ENCODE assay signal across 1 cellular context in the genomic region with DNA sequence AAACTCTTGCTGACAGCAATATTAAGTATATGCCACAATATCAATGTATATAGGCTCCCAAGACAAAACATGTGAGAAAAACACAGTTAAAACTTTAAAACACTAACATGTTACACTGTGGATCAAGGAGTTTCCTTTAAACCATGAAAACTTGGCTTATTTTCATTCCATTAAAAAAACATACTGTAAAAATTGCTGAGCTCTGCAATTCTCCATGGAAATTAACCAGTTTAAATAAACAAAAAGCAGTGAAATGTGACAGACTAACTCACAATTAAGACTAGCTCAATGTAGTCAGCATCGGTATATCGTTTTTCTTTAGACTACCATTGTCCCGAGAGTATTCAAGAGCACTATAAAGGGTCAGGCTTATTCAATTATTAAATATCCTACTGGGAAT.
TF ChIP-seq lines count a peak whose summit lies in the region.

No MANE protein-coding gene starts in this region.

TF ChIP-seq in IMR-90, 13 proteins besides CTCF, POLR2A, EP300 and RAD21 (continued from another document):
- TF ChIP-seq, protein P1, sequence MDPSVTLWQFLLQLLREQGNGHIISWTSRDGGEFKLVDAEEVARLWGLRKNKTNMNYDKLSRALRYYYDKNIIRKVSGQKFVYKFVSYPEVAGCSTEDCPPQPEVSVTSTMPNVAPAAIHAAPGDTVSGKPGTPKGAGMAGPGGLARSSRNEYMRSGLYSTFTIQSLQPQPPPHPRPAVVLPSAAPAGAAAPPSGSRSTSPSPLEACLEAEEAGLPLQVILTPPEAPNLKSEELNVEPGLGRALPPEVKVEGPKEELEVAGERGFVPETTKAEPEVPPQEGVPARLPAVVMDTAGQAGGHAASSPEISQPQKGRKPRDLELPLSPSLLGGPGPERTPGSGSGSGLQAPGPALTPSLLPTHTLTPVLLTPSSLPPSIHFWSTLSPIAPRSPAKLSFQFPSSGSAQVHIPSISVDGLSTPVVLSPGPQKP (IDR thresholded peaks at IDR 0.05; ENCODE audit: borderline replicate concordance, low read depth, low read length): no peak
TF ChIP-seq in IMR-90: peak in this region for 1.
